ENCODE assay signal across 21 cellular contexts in the genomic region with DNA sequence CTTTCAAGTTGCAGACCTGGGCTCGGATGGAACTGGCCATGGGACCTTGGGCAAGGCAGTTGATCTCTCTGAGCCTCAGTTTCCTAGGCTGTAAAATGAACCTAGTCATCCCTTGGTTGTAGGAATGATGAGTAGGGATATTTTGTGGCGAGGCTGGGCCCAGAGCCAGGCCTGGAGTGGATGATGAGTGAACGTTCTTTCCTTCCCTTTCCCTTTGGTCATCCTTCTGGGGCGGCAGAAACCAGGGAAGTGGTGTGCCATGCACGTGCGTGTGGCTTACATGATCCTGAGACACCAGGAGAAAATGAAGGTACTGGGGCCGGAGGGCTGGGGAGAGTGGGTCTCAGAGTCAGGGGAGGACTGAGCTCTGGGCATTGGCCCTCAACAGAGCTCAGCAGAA. TPM values are rescaled to one million over a fixed set of nuclear protein-coding genes. Genes with fewer than 3 reads are reported as not detected.
A peak's percentile ranks its signal among the peaks of the same experiment; 100 is the strongest.
DNase-seq lines count a peak whose midpoint lies in the region; ATAC-seq, FAIRE-seq and TF ChIP-seq lines count a peak whose summit lies in the region.
"Had no signal": no experiment of that assay in that cellular context is flagged by ENCODE, and none has a peak within 500 bp of the region (broad histone marks: within the 10 kb centered on the region; RNA-seq: fewer than 3 reads in every experiment).

No MANE protein-coding gene starts in this region.

- H3K18ac ChIP-seq in mesenchymal stem cell (ENCODE audit: low read depth in 1 of 2, low read length in 2 of 2), result no peak overlapping the region

- H3K9me3 Mint-ChIP-seq in CD4-positive, CD25-positive, alpha-beta regulatory T cell, result no peaks in the 10 kb centered on the region
- no peaks in the 10 kb centered on the region for H3K9me3 Mint-ChIP-seq in astrocyte (ENCODE audit: unreplicated experiment)
- H3K9me3 Mint-ChIP-seq in stimulated activated memory B cell treated with anti-CD40 and anti-IgM and Interleukin-4, amounts not matched to agents 10 μg/mL and 1 μg/mL and 100 μg/mL, for 72 hours, result no peaks in the 10 kb centered on the region
- H3K9me3 Mint-ChIP-seq: CD4-positive, alpha-beta memory T cell had no signal

- H4K20me1 ChIP-seq in astrocyte (ENCODE audit: insufficient read depth, low read length), result peaks cover 76% of the 10 kb centered on the region

- H2BK12ac ChIP-seq in mesenchymal stem cell (ENCODE audit: low read length in 2 of 2), result no peak overlapping the region

- H2AFZ ChIP-seq in astrocyte (ENCODE audit: low read depth, low read length) (no peak overlapping the region), mesenchymal stem cell (ENCODE audit: low read depth, low read length) (no peak overlapping the region)

- no peak overlapping the region for H3K14ac ChIP-seq in mesenchymal stem cell (ENCODE audit: low read length in 2 of 2)

- H2BK5ac ChIP-seq in mesenchymal stem cell (ENCODE audit: low read depth, low read length, poor library complexity, severe bottlenecking), result no peak overlapping the region

- no peak overlapping the region for H2BK120ac ChIP-seq in mesenchymal stem cell (ENCODE audit: low read depth, low read length)

- no peaks in the 10 kb centered on the region for H3K27me3 Mint-ChIP-seq in CD4-positive, CD25-positive, alpha-beta regulatory T cell
- no peaks in the 10 kb centered on the region for H3K27me3 Mint-ChIP-seq in astrocyte (ENCODE audit: low read depth, unreplicated experiment)
- no peaks in the 10 kb centered on the region for H3K27me3 Mint-ChIP-seq in stimulated activated memory B cell treated with anti-CD40 and anti-IgM and Interleukin-4, amounts not matched to agents 10 μg/mL and 1 μg/mL and 100 μg/mL, for 72 hours
- H3K27me3 Mint-ChIP-seq: B cell; CD4-positive, alpha-beta memory T cell had no signal

- H3K36me3 Mint-ChIP-seq in CD4-positive, CD25-positive, alpha-beta regulatory T cell, result peaks cover 28% of the 10 kb centered on the region
- H3K36me3 Mint-ChIP-seq in astrocyte (ENCODE audit: low read depth, unreplicated experiment), result peaks cover 27% of the 10 kb centered on the region
- H3K36me3 Mint-ChIP-seq in stimulated activated memory B cell treated with anti-CD40 and anti-IgM and Interleukin-4, amounts not matched to agents 10 μg/mL and 1 μg/mL and 100 μg/mL, for 72 hours, result peaks cover 73% of the 10 kb centered on the region

- peaks cover 20% of the 10 kb centered on the region for H3K4me1 ChIP-seq in CD4-positive, CD25-positive, alpha-beta regulatory T cell (ENCODE audit: control insufficient read depth, insufficient read depth, low read length, poor library complexity, severe bottlenecking)
- H3K4me1 ChIP-seq in astrocyte (ENCODE audit: insufficient read depth, low read length) (peaks cover 9% of the 10 kb centered on the region), mesenchymal stem cell (ENCODE audit: control insufficient read depth, insufficient read depth, low read depth, low read length) (peaks cover 16% of the 10 kb centered on the region)
- H3K4me1 ChIP-seq: SJCRH30 had no signal

- ATAC-seq in CD4-positive, CD25-positive, alpha-beta regulatory T cell (ENCODE audit: low read depth in 2 of 2), result no peak
- no peak for ATAC-seq in stimulated activated memory B cell treated with anti-CD40 and anti-IgM and Interleukin-4, amounts not matched to agents 10 μg/mL and 1 μg/mL and 100 μg/mL, for 72 hours
- no peak for ATAC-seq in HG02885 (IDR thresholded peaks at IDR 0.05; ENCODE audit: poor library complexity, unreplicated experiment)
- ATAC-seq: GM12878 had no signal

- H3K9ac ChIP-seq in astrocyte (ENCODE audit: low read length) (no peak overlapping the region), mesenchymal stem cell (ENCODE audit: low read length) (peak overlapping the region; percentile 38)
- H3K9ac ChIP-seq: KMS-11 had no signal

- H4K8ac ChIP-seq in mesenchymal stem cell (ENCODE audit: low read length), result no peak overlapping the region

- no peak overlapping the region for H3K4me3 ChIP-seq in CD4-positive, CD25-positive, alpha-beta regulatory T cell (ENCODE audit: low read depth, low read length)
- H3K4me3 ChIP-seq in astrocyte (ENCODE audit: insufficient read depth, low read depth, low read length) (no peak overlapping the region), mesenchymal stem cell (ENCODE audit: insufficient read depth in 1 of 2, low read depth in 1 of 2, low read length in 2 of 2) (no peak overlapping the region)
- H3K4me3 ChIP-seq: GM12878, SJCRH30 had no signal

- H2AK5ac ChIP-seq in mesenchymal stem cell (ENCODE audit: low read length, severe bottlenecking), result no peak overlapping the region

- no peak overlapping the region for H4K91ac ChIP-seq in mesenchymal stem cell (ENCODE audit: low read length)

- H3K27ac Mint-ChIP-seq in CD4-positive, CD25-positive, alpha-beta regulatory T cell, result peak overlapping the region in 2 of 3 donors; percentile 32 to 46
- H3K27ac Mint-ChIP-seq in astrocyte (ENCODE audit: unreplicated experiment), result peak overlapping the region; percentile 26
- H3K27ac Mint-ChIP-seq in stimulated activated memory B cell treated with anti-CD40 and anti-IgM and Interleukin-4, amounts not matched to agents 10 μg/mL and 1 μg/mL and 100 μg/mL, for 72 hours, result no peak overlapping the region
- H3K27ac Mint-ChIP-seq: B cell had no signal

- H3K27ac ChIP-seq in CD4-positive, CD25-positive, alpha-beta regulatory T cell (ENCODE audit: insufficient read depth, low read length, poor library complexity, severe bottlenecking), result no peak overlapping the region
- H3K27ac ChIP-seq in astrocyte (ENCODE audit: low read depth, low read length) (no peak overlapping the region), mesenchymal stem cell (ENCODE audit: low read length, poor library complexity, severe bottlenecking) (no peak overlapping the region)
- H3K27ac ChIP-seq: KMS-11, SJCRH30 had no signal

- H3K9me3 ChIP-seq in CD4-positive, CD25-positive, alpha-beta regulatory T cell (ENCODE audit: control insufficient read depth in 2 of 2, low read length in 2 of 2), result no peaks in the 10 kb centered on the region
- H3K9me3 ChIP-seq in astrocyte (ENCODE audit: insufficient read depth, low read depth, low read length) (no peaks in the 10 kb centered on the region), mesenchymal stem cell (ENCODE audit: control insufficient read depth, low read length) (no peaks in the 10 kb centered on the region)
- H3K9me3 ChIP-seq: SJCRH30 had no signal

- no peak overlapping the region for H3K4me3 Mint-ChIP-seq in CD4-positive, CD25-positive, alpha-beta regulatory T cell
- no peak overlapping the region for H3K4me3 Mint-ChIP-seq in astrocyte (ENCODE audit: unreplicated experiment)
- no peak overlapping the region for H3K4me3 Mint-ChIP-seq in stimulated activated memory B cell treated with anti-CD40 and anti-IgM and Interleukin-4, amounts not matched to agents 10 μg/mL and 1 μg/mL and 100 μg/mL, for 72 hours
- H3K4me3 Mint-ChIP-seq: B cell; CD4-positive, alpha-beta memory T cell had no signal

- no peak for DNase-seq in CD4-positive, CD25-positive, alpha-beta regulatory T cell
- DNase-seq in ELR (ENCODE audit: low read depth) (peak; percentile 39), astrocyte (ENCODE audit: low read depth) (peak; percentile 34), mesenchymal stem cell (no peak), NCI-H1092 treated with DMSO at 0.1 percent for 48 hours (lab: John Stamatoyannopoulos, UW) (no peak)
- DNase-seq: CD4-positive, alpha-beta memory T cell; DMS79; NCI-H1048; NCI-H146; NCI-H2081; NCI-H748 treated with DMSO at 0.1 percent for 48 hours; RPMI8226; SJCRH30 had no signal

- H3K79me2 ChIP-seq in astrocyte (ENCODE audit: insufficient read depth, low read length), result peaks cover 54% of the 10 kb centered on the region

- FAIRE-seq in astrocyte (lab: Jason Lieb, UNC), result no peak
- FAIRE-seq: D721Med, G401.6, GM12878, H1 had no signal

- peaks cover 76% of the 10 kb centered on the region for H3K36me3 ChIP-seq in CD4-positive, CD25-positive, alpha-beta regulatory T cell (ENCODE audit: control insufficient read depth, insufficient read depth, low read length)
- H3K36me3 ChIP-seq in astrocyte (ENCODE audit: insufficient read depth, low read length) (peaks cover 43% of the 10 kb centered on the region), mesenchymal stem cell (ENCODE audit: control insufficient read depth in 1 of 2, insufficient read depth in 2 of 2, low read depth in 1 of 2, low read length in 2 of 2) (peaks cover 86 to 89% of the 10 kb centered on the region in 2 experiments)

- WGBS in mesenchymal stem cell, result 92% methylated on average over 6 of the region's 7 CpGs

- peaks cover 41% of the 10 kb centered on the region for H3K79me1 ChIP-seq in mesenchymal stem cell (replicated peaks; ENCODE audit: low read length, poor library complexity, severe bottlenecking)

- no peak overlapping the region for H3K4ac ChIP-seq in mesenchymal stem cell (ENCODE audit: low read depth in 1 of 2, low read length in 2 of 2)

- TF ChIP-seq CTCF in astrocyte (IDR thresholded peaks at IDR 0.05; ENCODE audit: insufficient read depth, low read depth, low read length), result no peak

- no peak overlapping the region for H2BK15ac ChIP-seq in mesenchymal stem cell (ENCODE audit: low read depth, poor library complexity, severe bottlenecking)

- peaks cover 2 to 32% (median 17%) of the 10 kb centered on the region in 4 donors for H3K4me1 Mint-ChIP-seq in CD4-positive, CD25-positive, alpha-beta regulatory T cell
- H3K4me1 Mint-ChIP-seq in astrocyte (ENCODE audit: low read depth, unreplicated experiment), result peaks cover 14% of the 10 kb centered on the region
- H3K4me1 Mint-ChIP-seq in stimulated activated memory B cell treated with anti-CD40 and anti-IgM and Interleukin-4, amounts not matched to agents 10 μg/mL and 1 μg/mL and 100 μg/mL, for 72 hours, result peaks cover 31% of the 10 kb centered on the region

- no peak overlapping the region for H3K4me2 ChIP-seq in astrocyte (ENCODE audit: low read length)
- H3K4me2 ChIP-seq in mesenchymal stem cell (ENCODE audit: low read length, poor library complexity, severe bottlenecking), result no peak overlapping the region
- H3K4me2 ChIP-seq: KMS-11 had no signal

- H3K27me3 ChIP-seq in CD4-positive, CD25-positive, alpha-beta regulatory T cell (ENCODE audit: control insufficient read depth, insufficient read depth, low read length), result no peaks in the 10 kb centered on the region
- no peaks in the 10 kb centered on the region for H3K27me3 ChIP-seq in astrocyte (ENCODE audit: insufficient read depth, low read length)
- H3K27me3 ChIP-seq in mesenchymal stem cell (ENCODE audit: control insufficient read depth in 1 of 2, insufficient read depth in 1 of 2, low read length in 2 of 2), result no peaks in the 10 kb centered on the region
- H3K27me3 ChIP-seq: SJCRH30 had no signal

- H3K23ac ChIP-seq in mesenchymal stem cell (ENCODE audit: low read length in 2 of 2), result no peak overlapping the region

RNA-seq across cellular contexts. Expression of gene FBRS, which starts 8.4 kb away (rescaled TPM):
- total RNA-seq in CD4-positive, CD25-positive, alpha-beta regulatory T cell, result 179 TPM
- 1 to 10 TPM; 2.3 to 4.2 (median 3.3) TPM for polyA plus RNA-seq in CD4-positive, CD25-positive, alpha-beta regulatory T cell
- total RNA-seq in astrocyte, result 69.3 and 75.0 TPM in 2 replicates
- 61.7 TPM for polyA plus RNA-seq in mesenchymal stem cell (2013, experiment 1 of 2)
- polyA plus RNA-seq in mesenchymal stem cell (2013, experiment 2 of 2), result 57.4 TPM

RNA-seq across cellular contexts. Expression of gene PRR14, which starts 15.9 kb away (rescaled TPM):
- 104 TPM for total RNA-seq in CD4-positive, CD25-positive, alpha-beta regulatory T cell
- polyA plus RNA-seq in CD4-positive, CD25-positive, alpha-beta regulatory T cell, result 10 to 100 TPM; 12.7 to 15.5 (median 13.8) TPM
- 27.3 and 32.1 TPM in 2 replicates for total RNA-seq in astrocyte
- 38.9 TPM for polyA plus RNA-seq in mesenchymal stem cell (2013, experiment 1 of 2)
- polyA plus RNA-seq in mesenchymal stem cell (2013, experiment 2 of 2), result 37.7 TPM

RNA-seq across cellular contexts. Expression of gene SRCAP, which starts 32.3 kb away (rescaled TPM):
- 83.0 TPM for total RNA-seq in CD4-positive, CD25-positive, alpha-beta regulatory T cell
- 10 to 100 TPM in 1 of 4 donors, 1 to 10 TPM in 3; 4.9 to 12.4 (median 7.5) TPM for polyA plus RNA-seq in CD4-positive, CD25-positive, alpha-beta regulatory T cell
- total RNA-seq in astrocyte, result 48.2 and 50.4 TPM in 2 replicates
- polyA plus RNA-seq in mesenchymal stem cell (2013, experiment 1 of 2), result 17.1 TPM
- polyA plus RNA-seq in mesenchymal stem cell (2013, experiment 2 of 2), result 16.0 TPM

RNA-seq across cellular contexts. Expression of gene ZNF689, which starts 56.5 kb away (rescaled TPM):
- total RNA-seq in CD4-positive, CD25-positive, alpha-beta regulatory T cell, result 14.0 TPM
- polyA plus RNA-seq in CD4-positive, CD25-positive, alpha-beta regulatory T cell, result 10 to 100 TPM in 2 of 4 donors, 1 to 10 TPM in 2; 8.1 to 16.0 (median 12.2) TPM
- 7.5 and 7.9 TPM in 2 replicates for total RNA-seq in astrocyte
- polyA plus RNA-seq in mesenchymal stem cell (2013, experiment 1 of 2), result 7.4 TPM
- polyA plus RNA-seq in mesenchymal stem cell (2013, experiment 2 of 2), result 6.7 TPM

Comparison
In these comparisons a context has a peak if more than half of its experiments do, and no peak if none do; other contexts are left out.
1. DNase-seq: peak in ELR (single experiment) and astrocyte (single experiment); none in CD4-positive, CD25-positive, alpha-beta regulatory T cell (0 of 3), mesenchymal stem cell (single experiment) and NCI-H1092 treated with DMSO at 0.1 percent for 48 hours (single experiment).